Comparison of ENCODE assay signal across 22 cellular contexts in the genomic region with DNA sequence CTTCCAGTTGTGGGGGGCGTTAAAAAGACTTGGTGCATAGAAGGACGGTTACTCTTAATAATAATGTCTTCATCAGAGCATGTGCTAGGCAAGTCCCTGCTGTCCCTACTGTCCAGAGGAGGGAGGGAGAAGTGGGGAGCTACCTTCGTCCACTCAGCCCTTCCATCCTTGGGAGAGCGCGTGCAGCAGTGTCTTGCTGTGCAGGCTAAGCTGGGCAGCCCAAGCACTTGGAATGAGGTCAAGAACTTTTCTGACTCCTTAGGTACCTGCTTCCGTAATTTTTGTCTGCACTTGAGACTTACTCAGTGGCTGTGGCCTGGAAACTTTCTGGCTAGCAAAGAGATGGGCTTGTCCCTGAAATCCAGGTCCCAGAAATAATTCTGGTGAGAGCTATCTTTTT.
DNase-seq lines count a peak whose midpoint lies in the region; TF ChIP-seq lines count a peak whose summit lies in the region.
"Had no signal": no experiment of that assay in that cellular context is flagged by ENCODE, and none has a peak within 500 bp of the region (broad histone marks: within the 10 kb centered on the region; RNA-seq: fewer than 3 reads in every experiment).

No MANE protein-coding gene starts in this region.

- H3K36me3 ChIP-seq in OCI-LY3 (replicated peaks; ENCODE audit: low read depth, low read length) (no peaks in the 10 kb centered on the region), neural progenitor cell (no peaks in the 10 kb centered on the region), colonic mucosa (no peaks in the 10 kb centered on the region)
- H3K36me3 ChIP-seq: BE2C, BLaER1 had no signal

- H3K4me1 ChIP-seq in OCI-LY3 (ENCODE audit: low read length) (peaks cover 97% of the 10 kb centered on the region), neural progenitor cell (peaks cover 10% of the 10 kb centered on the region), colonic mucosa (no peaks in the 10 kb centered on the region)
- H3K4me1 ChIP-seq: BE2C, BLaER1 had no signal

- H3K4me1 Mint-ChIP-seq in neural progenitor cell: peaks cover 15% of the 10 kb centered on the region
- H3K4me1 Mint-ChIP-seq: CD14-positive monocyte; CD4-positive, alpha-beta memory T cell; CD8-positive, alpha-beta memory T cell had no signal

- no peaks in the 10 kb centered on the region for H3K9me3 ChIP-seq in OCI-LY3 (ENCODE audit: insufficient read depth, low read length)
- no peaks in the 10 kb centered on the region for H3K9me3 ChIP-seq in neural progenitor cell (ENCODE audit: low read depth)
- no peaks in the 10 kb centered on the region for H3K9me3 ChIP-seq in colonic mucosa
- H3K9me3 ChIP-seq: BE2C, BLaER1 had no signal

- no peaks in the 10 kb centered on the region for H3K9me3 Mint-ChIP-seq in neural progenitor cell

- H3K27me3 ChIP-seq in OCI-LY3 (ENCODE audit: low read depth, low read length) (no peaks in the 10 kb centered on the region), neural progenitor cell (no peaks in the 10 kb centered on the region), colonic mucosa (no peaks in the 10 kb centered on the region)
- H3K27me3 ChIP-seq: BE2C, BLaER1 had no signal

- H4K20me1 ChIP-seq in OCI-LY3 (ENCODE audit: insufficient read depth, low read length): no peaks in the 10 kb centered on the region
- H4K20me1 ChIP-seq in neural progenitor cell (ENCODE audit: low read depth): no peaks in the 10 kb centered on the region
- H4K20me1 ChIP-seq: BLaER1 had no signal

- H3K4me3 ChIP-seq in OCI-LY3 (ENCODE audit: low read length) (no peak overlapping the region), neural progenitor cell (no peak overlapping the region), colonic mucosa (no peak overlapping the region)
- H3K4me3 ChIP-seq: BLaER1, GM12878 had no signal

- H3K4me2 ChIP-seq in OCI-LY3 (ENCODE audit: low read length) (peak overlapping the region; percentile 33), neural progenitor cell (no peak overlapping the region)
- H3K4me2 ChIP-seq: BLaER1 had no signal

- intact Hi-C loops in colonic mucosa (cut with DNase I): no loop called here

- H3K27ac Mint-ChIP-seq in neural progenitor cell: no peak overlapping the region
- H3K27ac Mint-ChIP-seq: CD14-positive monocyte; CD4-positive, CD25-positive, alpha-beta regulatory T cell; CD8-positive, alpha-beta memory T cell had no signal

- H3K4me3 Mint-ChIP-seq in neural progenitor cell: no peak overlapping the region
- H3K4me3 Mint-ChIP-seq: CD14-positive monocyte; CD4-positive, alpha-beta memory T cell; CD4-positive, CD25-positive, alpha-beta regulatory T cell; CD8-positive, alpha-beta memory T cell had no signal

- no peaks in the 10 kb centered on the region for H3F3A ChIP-seq in neural progenitor cell (ENCODE audit: low read depth)

- H3K79me2 ChIP-seq in OCI-LY3 (ENCODE audit: low read length): no peaks in the 10 kb centered on the region
- H3K79me2 ChIP-seq in neural progenitor cell (ENCODE audit: low read depth): no peaks in the 10 kb centered on the region

- TF ChIP-seq CTCF in OCI-LY3 (IDR thresholded peaks at IDR 0.05; ENCODE audit: low read depth, low read length): no peak
- TF ChIP-seq CTCF in neural progenitor cell (IDR thresholded peaks at IDR 0.05): no peak
- no peak for TF ChIP-seq CTCF in colonic mucosa (IDR thresholded peaks at IDR 0.05)

- H2AFZ ChIP-seq in OCI-LY3 (ENCODE audit: low read depth, low read length) (no peak overlapping the region), neural progenitor cell (replicated peaks) (peak overlapping the region; percentile 14)

- H3K36me3 Mint-ChIP-seq in neural progenitor cell: no peaks in the 10 kb centered on the region
- H3K36me3 Mint-ChIP-seq: CD14-positive monocyte; CD4-positive, alpha-beta memory T cell; CD4-positive, CD25-positive, alpha-beta regulatory T cell had no signal

- DNase-seq in neural progenitor cell (ENCODE audit: low spot score) (no peak), NCI-H345 treated with DMSO at 0.1 percent for 48 hours (lab: John Stamatoyannopoulos, UW; ENCODE audit: unreplicated experiment) (no peak), NCI-H345 (lab: John Stamatoyannopoulos, UW) (no peak), colonic mucosa (no peak)
- DNase-seq: 8988T; ACHN; BE2C; C1 segment of cervical spinal cord; CD4-positive, alpha-beta memory T cell; CD4-positive, CD25-positive, alpha-beta regulatory T cell; CD8-positive, alpha-beta memory T cell; COR-L47; DMS 273 treated with DMSO at 0.1 percent for 48 hours; DMS153; DMS79; DND-41; EL; GDM1 had no signal

- H3K9ac ChIP-seq in OCI-LY3 (ENCODE audit: low read length) (peak overlapping the region; percentile 73), neural progenitor cell (no peak overlapping the region), colonic mucosa (ENCODE audit: low read depth in 2 of 2, low read length in 2 of 2) (no peak overlapping the region)
- H3K9ac ChIP-seq: BLaER1 had no signal

- no peaks in the 10 kb centered on the region for H3K27me3 Mint-ChIP-seq in neural progenitor cell (ENCODE audit: insufficient read depth, low read depth)
- H3K27me3 Mint-ChIP-seq: CD4-positive, alpha-beta memory T cell; CD4-positive, CD25-positive, alpha-beta regulatory T cell; CD8-positive, alpha-beta memory T cell had no signal

- H3K27ac ChIP-seq in OCI-LY3 (ENCODE audit: low read length) (peak overlapping the region; percentile 97), neural progenitor cell (no peak overlapping the region), colonic mucosa (no peak overlapping the region)
- H3K27ac ChIP-seq: BLaER1 had no signal
